ENCODE assay signal across 7 cellular contexts in genomic region chr13:101703081-101703480, GRCh38.
"Had no signal": no experiment of that assay in that cellular context is flagged by ENCODE, and none has a peak within 500 bp of the region (broad histone marks: within the 10 kb centered on the region; RNA-seq: fewer than 3 reads in every experiment).

No MANE protein-coding gene starts in this region.

- ATAC-seq: K562 had no signal

- DNase-seq: GM23248, GOT3, H9, HCEC 1CT, KG1 had no signal

- H3K9me3 Mint-ChIP-seq: H9 had no signal

- H3K4me3 Mint-ChIP-seq: H9 had no signal

- H3K27ac Mint-ChIP-seq: H9 had no signal

- H3K9ac ChIP-seq: GM23248 had no signal

- H2AFZ ChIP-seq: GM23248 had no signal

- FAIRE-seq: HTR-8/SVneo, K562 had no signal

- H3K4me3 ChIP-seq: GM23248, K562 had no signal

- H3K27ac ChIP-seq: GM23248 had no signal
